1 cellular context compared by ENCODE assay signal in genomic region chr17:18181358-18181757, GRCh38.
TF ChIP-seq lines count a peak whose summit lies in the region.

No MANE protein-coding gene starts in this region.

TF ChIP-seq in GM23338, 12 proteins besides CTCF, POLR2A, EP300 and RAD21 (continued from another document):
- TF ChIP-seq ZNF462 (CRISPR knock-in tag; IDR thresholded peaks at IDR 0.05) (no peak), EZH2phosphoT487 (IDR thresholded peaks at IDR 0.05; ENCODE audit: unreplicated experiment) (no peak)
